Comparison of ENCODE assay signal across 17 cellular contexts in the genomic region with DNA sequence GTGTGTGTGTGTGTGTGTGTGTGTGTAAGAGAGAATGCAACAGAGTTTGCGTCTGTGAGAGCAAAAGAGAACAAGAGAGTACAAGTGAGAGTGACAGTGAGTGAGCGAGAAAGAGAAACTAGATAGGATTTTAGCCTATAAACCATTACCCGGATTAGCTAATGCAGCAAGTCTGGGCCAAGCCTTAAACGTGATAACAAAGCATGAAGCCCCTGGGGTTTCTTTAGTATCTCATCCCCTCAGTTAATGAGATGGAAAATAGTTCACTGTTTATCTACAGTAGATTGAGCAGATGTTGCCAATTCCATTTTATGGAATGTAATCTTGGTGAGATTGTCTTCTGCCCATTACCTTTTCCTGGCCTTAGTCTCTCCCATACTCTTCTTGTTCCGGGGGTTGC.
DNase-seq lines count a peak whose midpoint lies in the region; ATAC-seq, FAIRE-seq and TF ChIP-seq lines count a peak whose summit lies in the region.
"Had no signal": no experiment of that assay in that cellular context is flagged by ENCODE, and none has a peak within 500 bp of the region (broad histone marks: within the 10 kb centered on the region; RNA-seq: fewer than 3 reads in every experiment).

No MANE protein-coding gene starts in this region.

- H3K9me3 ChIP-seq in spleen: no peaks in the 10 kb centered on the region
- H3K9me3 ChIP-seq in upper lobe of right lung: no peaks in the 10 kb centered on the region
- H3K9me3 ChIP-seq: Caco-2, SJCRH30 had no signal

- no peak overlapping the region for H2BK5ac ChIP-seq in mesendoderm (ENCODE audit: low read length)

- H3K4me3 ChIP-seq in mesendoderm (ENCODE audit: low read length) (no peak overlapping the region), spleen (no peak overlapping the region), upper lobe of right lung (no peak overlapping the region)
- H3K4me3 ChIP-seq: SJCRH30 had no signal

- TF ChIP-seq CTCF in D721Med (IDR thresholded peaks at IDR 0.05; ENCODE audit: insufficient read depth, missing control alignments): no peak
- no peak for TF ChIP-seq CTCF in spleen (IDR thresholded peaks at IDR 0.05 in 8 of 11, conservative IDR thresholded peaks at IDR 0.05 in 3 of 11)
- no peak for TF ChIP-seq CTCF in upper lobe of right lung (IDR thresholded peaks at IDR 0.05)

- H3K56ac ChIP-seq in mesendoderm (ENCODE audit: low read length): no peak overlapping the region

- H4K5ac ChIP-seq in mesendoderm (ENCODE audit: low read length): no peak overlapping the region

- ATAC-seq in upper lobe of right lung: no peak
- ATAC-seq: Panc1, T-helper 17 cell had no signal

- no peak for TF ChIP-seq POLR2A in spleen (IDR thresholded peaks at IDR 0.05)

- H3K4ac ChIP-seq in mesendoderm (ENCODE audit: low read depth, low read length): no peak overlapping the region

- peak; percentile 87 for FAIRE-seq in D721Med (lab: Jason Lieb, UNC)
- FAIRE-seq: GM12891, GM19239 had no signal

- no peaks in the 10 kb centered on the region for H3K4me1 ChIP-seq in mesendoderm (ENCODE audit: control insufficient read depth, low read depth, low read length)
- no peaks in the 10 kb centered on the region for H3K4me1 ChIP-seq in spleen
- no peaks in the 10 kb centered on the region for H3K4me1 ChIP-seq in upper lobe of right lung
- H3K4me1 ChIP-seq: Caco-2, SJCRH30 had no signal

- H3K9ac ChIP-seq in mesendoderm (ENCODE audit: low read length): no peak overlapping the region

- H2BK15ac ChIP-seq in mesendoderm (replicated peaks; ENCODE audit: low read depth): no peak overlapping the region

- H3K79me1 ChIP-seq in mesendoderm (ENCODE audit: low read length): no peaks in the 10 kb centered on the region

- intact Hi-C loops in spleen (cut with DNase I; ENCODE audit: low total_unique reads) (no loop called here), upper lobe of right lung (cut with DNase I) (no loop called here)

- H4K8ac ChIP-seq in mesendoderm (ENCODE audit: low read depth, low read length): no peak overlapping the region

- H2BK120ac ChIP-seq in mesendoderm (ENCODE audit: low read depth, low read length): no peak overlapping the region

- no CpG with 5 or more reads among the region's 5 CpGs for WGBS in mesendoderm (ENCODE audit: extremely low coverage, insufficient coverage, low lambda C conversion rate)
- 79 to 92% (median 84%) methylated on average over 5 of the region's 5 CpGs for WGBS in spleen, 5 donors

- H3K23ac ChIP-seq in mesendoderm (ENCODE audit: low read length): no peak overlapping the region

- no peaks in the 10 kb centered on the region for H3K27me3 ChIP-seq in mesendoderm (ENCODE audit: insufficient read depth, low read length, poor library complexity)
- H3K27me3 ChIP-seq in spleen (replicated peaks in 1 of 7): peaks cover 0 to 4% (median 0%) of the 10 kb centered on the region in 7 donors
- H3K27me3 ChIP-seq in upper lobe of right lung: no peaks in the 10 kb centered on the region

- no peak overlapping the region for H3K18ac ChIP-seq in mesendoderm (ENCODE audit: low read length)

- no peak overlapping the region for H2AK5ac ChIP-seq in mesendoderm (ENCODE audit: low read length)

- H3K27ac ChIP-seq in mesendoderm (ENCODE audit: low read depth, low read length): no peak overlapping the region
- H3K27ac ChIP-seq in spleen: no peak overlapping the region
- H3K27ac ChIP-seq in upper lobe of right lung: no peak overlapping the region
- H3K27ac ChIP-seq: SJCRH30 had no signal

- H3K4me2 ChIP-seq in mesendoderm (ENCODE audit: low read length): no peak overlapping the region

- DNase-seq in D721Med (ENCODE audit: insufficient read length, low spot score) (peak; percentile 23), NCI-H2171 (lab: John Stamatoyannopoulos, UW) (peak; percentile 66), NCI-H82 (lab: John Stamatoyannopoulos, UW) (peak; percentile 97), mesendoderm (peak; percentile 65), AG08396 (ENCODE audit: low spot score) (no peak), spleen (no peak), NCI-H2196 treated with DMSO at 0.1 percent for 48 hours (lab: John Stamatoyannopoulos, UW; ENCODE audit: unreplicated experiment) (no peak), upper lobe of right lung (no peak)
- DNase-seq: Caco-2; CD4-positive, CD25-positive, alpha-beta regulatory T cell; KBM-7; NCI-H187 treated with DMSO at 0.1 percent for 48 hours; SJCRH30; T-helper 17 cell had no signal

- H3K36me3 ChIP-seq in mesendoderm (ENCODE audit: control insufficient read depth, insufficient read depth, low read length) (no peaks in the 10 kb centered on the region), spleen (no peaks in the 10 kb centered on the region), upper lobe of right lung (no peaks in the 10 kb centered on the region)
- H3K36me3 ChIP-seq: SJCRH30 had no signal

- no peaks in the 10 kb centered on the region for H3K79me2 ChIP-seq in mesendoderm (ENCODE audit: control insufficient read depth, insufficient read depth, low read length)

Comparison
In these comparisons a context has a peak if more than half of its experiments do, and no peak if none do; other contexts are left out.
1. DNase-seq: peak in D721Med (single experiment), NCI-H2171 (single experiment), NCI-H82 (single experiment) and mesendoderm (single experiment); none in AG08396 (single experiment), spleen (single experiment), NCI-H2196 treated with DMSO at 0.1 percent for 48 hours (single experiment) and upper lobe of right lung (single experiment).